In the genomic region with DNA sequence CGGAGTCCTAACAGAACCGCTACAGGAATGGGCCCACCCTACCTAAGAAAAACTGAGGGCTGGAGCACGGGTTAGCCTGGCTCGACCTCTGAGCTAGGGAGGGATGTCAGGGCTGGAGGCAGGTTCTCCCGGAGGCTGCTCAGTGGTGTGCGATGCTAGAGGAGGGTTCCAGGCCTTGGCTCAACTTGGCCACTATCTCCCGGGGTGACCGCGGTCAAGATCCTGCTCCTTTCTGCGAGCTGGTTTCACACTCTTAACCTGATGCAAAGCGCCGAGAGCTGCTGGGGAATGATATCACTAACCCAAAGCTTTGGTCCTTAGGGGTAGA, we compare ENCODE assay signal across 8 cellular contexts. TPM values are rescaled to one million over a fixed set of nuclear protein-coding genes. Genes with fewer than 3 reads are reported as not detected.
DNase-seq lines count a peak whose midpoint lies in the region; ATAC-seq, FAIRE-seq and TF ChIP-seq lines count a peak whose summit lies in the region.

No MANE protein-coding gene starts in this region.

- H3K9me3 Mint-ChIP-seq in T-helper 1 cell treated with Interleukin-12 subunit alpha and Interleukin-12 subunit beta and Interleukin-4 antibody, amounts not matched to agents 30 μg/mL and 1 μg/mL, for 36 hours: no peaks in the 10 kb centered on the region

- H3K9me3 ChIP-seq in neuron (ENCODE audit: low read length): no peaks in the 10 kb centered on the region

- peaks cover 19% of the 10 kb centered on the region for H3K36me3 Mint-ChIP-seq in T-helper 1 cell treated with Interleukin-12 subunit alpha and Interleukin-12 subunit beta and Interleukin-4 antibody, amounts not matched to agents 30 μg/mL and 1 μg/mL, for 36 hours (ENCODE audit: low read depth)

- H3K4me3 Mint-ChIP-seq in T-helper 1 cell treated with Interleukin-12 subunit alpha and Interleukin-12 subunit beta and Interleukin-4 antibody, amounts not matched to agents 30 μg/mL and 1 μg/mL, for 36 hours: peak overlapping the region; percentile 97

- H3K4me3 ChIP-seq in NB4 (ENCODE audit: low read depth, low read length) (peak overlapping the region; percentile 93), epithelial cell of esophagus (ENCODE audit: low read length) (peak overlapping the region; percentile 99), neuron (ENCODE audit: low read length) (peak overlapping the region; percentile 81)

- no peaks in the 10 kb centered on the region for H3K27me3 Mint-ChIP-seq in T-helper 1 cell treated with Interleukin-12 subunit alpha and Interleukin-12 subunit beta and Interleukin-4 antibody, amounts not matched to agents 30 μg/mL and 1 μg/mL, for 36 hours (ENCODE audit: low read depth)

- peaks cover 23% of the 10 kb centered on the region for H3K4me1 Mint-ChIP-seq in T-helper 1 cell treated with Interleukin-12 subunit alpha and Interleukin-12 subunit beta and Interleukin-4 antibody, amounts not matched to agents 30 μg/mL and 1 μg/mL, for 36 hours (ENCODE audit: low read depth)

- peaks cover 9% of the 10 kb centered on the region for H3K36me3 ChIP-seq in neuron (ENCODE audit: insufficient read depth, low read length)

- no peak for FAIRE-seq in frontal cortex (lab: Jason Lieb, UNC)

- TF ChIP-seq POLR2A in NB4 (IDR thresholded peaks at IDR 0.05; ENCODE audit: extremely low read depth, insufficient read length): no peak

- H3K4me1 ChIP-seq in neuron (ENCODE audit: insufficient read depth, low read length): peaks cover 8% of the 10 kb centered on the region

- peak overlapping the region; percentile 18 for H2AFZ ChIP-seq in neuron (ENCODE audit: low read depth, low read length)

- no peaks in the 10 kb centered on the region for H3K27me3 ChIP-seq in neuron (ENCODE audit: insufficient read depth, low read length)

- TF ChIP-seq CTCF in NB4 (IDR thresholded peaks at IDR 0.05; ENCODE audit: low read depth, low read length) (no peak), epithelial cell of esophagus (IDR thresholded peaks at IDR 0.05; ENCODE audit: insufficient read depth, low read depth, low read length, missing control alignments) (no peak)

- DNase-seq in T-helper 1 cell (no peak), NB4 (ENCODE audit: low read depth) (no peak), epithelial cell of esophagus (ENCODE audit: low read depth) (no peak), frontal cortex (ENCODE audit: low spot score in 2 of 2) (no peak), SHP77 (lab: John Stamatoyannopoulos, UW) (no peak)

- ATAC-seq in GM19035 (IDR thresholded peaks at IDR 0.05; ENCODE audit: unreplicated experiment): no peak

- peak overlapping the region; percentile 99 for H3K27ac Mint-ChIP-seq in T-helper 1 cell treated with Interleukin-12 subunit alpha and Interleukin-12 subunit beta and Interleukin-4 antibody, amounts not matched to agents 30 μg/mL and 1 μg/mL, for 36 hours

RNA-seq across cellular contexts. Expression of gene POP4, which starts 0.3 kb away (rescaled TPM):
- 35.5 TPM for total RNA-seq in frontal cortex

RNA-seq across cellular contexts. Expression of gene PLEKHF1, which starts 58.9 kb away (rescaled TPM):
- 2.0 TPM for total RNA-seq in frontal cortex
